1 cellular context compared by ENCODE assay signal in genomic region chr1:201686709-201687455, GRCh38.
TF ChIP-seq lines count a peak whose summit lies in the region.

No MANE protein-coding gene starts in this region.

TF ChIP-seq in WTC11, 78 proteins besides CTCF, POLR2A, EP300 and RAD21 (continued from another document and continues in another):
- TF ChIP-seq ZNF232 (CRISPR knock-in tag; IDR thresholded peaks at IDR 0.05) (no peak), EMX1 (CRISPR knock-in tag; IDR thresholded peaks at IDR 0.05) (no peak), ZNF138 (CRISPR knock-in tag; conservative IDR thresholded peaks at IDR 0.05) (no peak), SMAD3 (CRISPR knock-in tag; IDR thresholded peaks at IDR 0.05; ENCODE audit: borderline replicate concordance) (no peak), ZNF671 (CRISPR knock-in tag; IDR thresholded peaks at IDR 0.05) (no peak), TEAD1 (CRISPR knock-in tag; IDR thresholded peaks at IDR 0.05) (peak; percentile 78; the same call in 1 of the 2 replicates), ERG (CRISPR knock-in tag; IDR thresholded peaks at IDR 0.05) (no peak), USF2 (CRISPR knock-in tag; IDR thresholded peaks at IDR 0.05) (no peak), ZBTB21 (CRISPR knock-in tag; IDR thresholded peaks at IDR 0.05; ENCODE audit: borderline replicate concordance) (peak; percentile 61; the same call in 1 of the 2 replicates), ZNF423 (CRISPR knock-in tag; IDR thresholded peaks at IDR 0.05) (no peak), SP1 (CRISPR knock-in tag; conservative IDR thresholded peaks at IDR 0.05) (0 out of 2 replicates have a peak, but pooled peaks have one; percentile 32), GTF2I (CRISPR knock-in tag; conservative IDR thresholded peaks at IDR 0.05) (no peak), FOXP4 (CRISPR knock-in tag; IDR thresholded peaks at IDR 0.05) (peak; percentile 27; the same call in 1 of the 2 replicates), E2F4 (CRISPR knock-in tag; IDR thresholded peaks at IDR 0.05; ENCODE audit: borderline replicate concordance, low read depth) (no peak), ZNF263 (CRISPR knock-in tag; IDR thresholded peaks at IDR 0.05; ENCODE audit: low read depth) (no peak), NFYB (CRISPR knock-in tag; conservative IDR thresholded peaks at IDR 0.05; ENCODE audit: low read depth) (no peak), NR3C1 (CRISPR knock-in tag; conservative IDR thresholded peaks at IDR 0.05; ENCODE audit: low read depth) (no peak), E2F1 (CRISPR knock-in tag; IDR thresholded peaks at IDR 0.05) (no peak), NR2C2 (CRISPR knock-in tag; IDR thresholded peaks at IDR 0.05) (no peak), AFF4 (CRISPR knock-in tag; IDR thresholded peaks at IDR 0.05; ENCODE audit: borderline replicate concordance) (no peak), AR (CRISPR knock-in tag; IDR thresholded peaks at IDR 0.05) (no peak), ZNF532 (CRISPR knock-in tag; IDR thresholded peaks at IDR 0.05; ENCODE audit: borderline replicate concordance) (no peak), ZMAT4 (CRISPR knock-in tag; IDR thresholded peaks at IDR 0.05) (no peak), NR1H2 (CRISPR knock-in tag; IDR thresholded peaks at IDR 0.05) (no peak), HMGXB4 (CRISPR knock-in tag; IDR thresholded peaks at IDR 0.05) (no peak), PRDM15 (CRISPR knock-in tag; IDR thresholded peaks at IDR 0.05) (no peak), NFATC4 (CRISPR knock-in tag; IDR thresholded peaks at IDR 0.05) (no peak), CREB1 (CRISPR knock-in tag; IDR thresholded peaks at IDR 0.05) (no peak)
